ENCODE assay signal across 9 cellular contexts in the genomic region with DNA sequence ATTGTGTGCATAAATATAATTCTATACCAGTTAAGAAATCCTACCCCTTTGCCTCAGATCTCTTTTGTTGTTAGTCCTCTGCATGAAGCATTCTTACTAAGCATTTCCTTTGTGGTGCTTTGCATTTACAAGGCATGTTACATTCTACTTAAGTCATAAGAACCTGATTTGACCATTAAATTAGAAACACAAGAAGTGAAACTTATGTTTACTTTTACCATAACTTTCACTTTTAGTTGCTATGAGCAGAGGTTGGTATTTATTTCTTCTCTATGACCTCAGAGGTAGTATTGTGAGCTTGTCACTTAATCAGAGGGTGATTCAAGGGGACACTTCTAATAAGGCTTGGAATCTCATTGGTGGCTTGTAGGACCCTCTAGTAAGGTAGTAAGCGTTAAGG. TPM values are rescaled to one million over a fixed set of nuclear protein-coding genes. Genes with fewer than 3 reads are reported as not detected.
DNase-seq lines count a peak whose midpoint lies in the region; ATAC-seq and TF ChIP-seq lines count a peak whose summit lies in the region.
"Had no signal": no experiment of that assay in that cellular context is flagged by ENCODE, and none has a peak within 500 bp of the region (broad histone marks: within the 10 kb centered on the region; RNA-seq: fewer than 3 reads in every experiment).

No MANE protein-coding gene starts in this region.

- H3K4me1 Mint-ChIP-seq in T-helper 1 cell treated with Interleukin-12 subunit alpha and Interleukin-12 subunit beta and Interleukin-4 antibody, amounts not matched to agents 30 μg/mL and 1 μg/mL, for 36 hours (ENCODE audit: low read depth), result peaks cover 69% of the 10 kb centered on the region
- H3K4me1 Mint-ChIP-seq in mesothelial cell of epicardium, result peaks cover 57% of the 10 kb centered on the region

- no peak overlapping the region for H3K23ac ChIP-seq in neuronal stem cell (ENCODE audit: low read depth, low read length, poor library complexity)

- no peak overlapping the region for H4K91ac ChIP-seq in neuronal stem cell (ENCODE audit: low read depth, low read length, poor library complexity)

- H3K4me3 ChIP-seq in SJCRH30, result no peak overlapping the region
- no peak overlapping the region for H3K4me3 ChIP-seq in neuronal stem cell (ENCODE audit: low read length in 2 of 2)
- H3K4me3 ChIP-seq: cardiac muscle cell had no signal

- H3K4me1 ChIP-seq in SJCRH30 (peaks cover 8% of the 10 kb centered on the region), neuronal stem cell (ENCODE audit: control insufficient read depth in 2 of 2, insufficient read depth in 1 of 2, low read depth in 1 of 2, low read length in 2 of 2) (peaks cover 6 to 13% of the 10 kb centered on the region in 2 donors)

- TF ChIP-seq CTCF in mesothelial cell of epicardium (IDR thresholded peaks at IDR 0.05; ENCODE audit: unreplicated experiment), result no peak

- no peaks in the 10 kb centered on the region for H3K9me3 Mint-ChIP-seq in T-helper 1 cell treated with Interleukin-12 subunit alpha and Interleukin-12 subunit beta and Interleukin-4 antibody, amounts not matched to agents 30 μg/mL and 1 μg/mL, for 36 hours
- H3K9me3 Mint-ChIP-seq in mesothelial cell of epicardium, result no peaks in the 10 kb centered on the region

- ATAC-seq in GM18858 (IDR thresholded peaks at IDR 0.05; ENCODE audit: unreplicated experiment), result peak; percentile 80
- ATAC-seq in HG02973 (IDR thresholded peaks at IDR 0.05; ENCODE audit: unreplicated experiment), result peak; percentile 85

- WGBS in neuronal stem cell (ENCODE audit: extremely low coverage in 2 of 2, insufficient read length in 2 of 2, insufficient replicate concordance in 1 of 2), 2 donors, result no CpG with 5 or more reads among the region's 1 CpG

- H3K27ac Mint-ChIP-seq in T-helper 1 cell treated with Interleukin-12 subunit alpha and Interleukin-12 subunit beta and Interleukin-4 antibody, amounts not matched to agents 30 μg/mL and 1 μg/mL, for 36 hours, result peak overlapping the region; percentile 85
- H3K27ac Mint-ChIP-seq in mesothelial cell of epicardium, result peak overlapping the region; percentile 7

- H3K9me3 ChIP-seq in SJCRH30 (replicated peaks), result no peaks in the 10 kb centered on the region
- no peaks in the 10 kb centered on the region for H3K9me3 ChIP-seq in neuronal stem cell (replicated peaks in 1 of 2; ENCODE audit: control insufficient read depth in 2 of 2, insufficient read depth in 1 of 2, low read depth in 1 of 2, low read length in 2 of 2)

- H2BK120ac ChIP-seq in neuronal stem cell (ENCODE audit: low read depth, low read length), result no peak overlapping the region

- H3K14ac ChIP-seq in neuronal stem cell (ENCODE audit: low read length), result no peak overlapping the region

- no peak overlapping the region for H2AK5ac ChIP-seq in neuronal stem cell (ENCODE audit: low read depth, low read length)

- H3K27me3 ChIP-seq in SJCRH30 (no peaks in the 10 kb centered on the region), neuronal stem cell (ENCODE audit: control insufficient read depth in 3 of 3, insufficient read depth in 3 of 3, low read depth in 1 of 3, low read length in 3 of 3) (no peaks in the 10 kb centered on the region)
- H3K27me3 ChIP-seq: cardiac muscle cell had no signal

- H3K36me3 Mint-ChIP-seq in T-helper 1 cell treated with Interleukin-12 subunit alpha and Interleukin-12 subunit beta and Interleukin-4 antibody, amounts not matched to agents 30 μg/mL and 1 μg/mL, for 36 hours (ENCODE audit: low read depth), result peaks cover 6% of the 10 kb centered on the region
- peaks cover 6% of the 10 kb centered on the region for H3K36me3 Mint-ChIP-seq in mesothelial cell of epicardium

- H3K36me3 ChIP-seq in SJCRH30 (no peaks in the 10 kb centered on the region), neuronal stem cell (replicated peaks in 1 of 2; ENCODE audit: control insufficient read depth in 2 of 2, insufficient read depth in 2 of 2, low read length in 2 of 2) (no peaks in the 10 kb centered on the region)
- H3K36me3 ChIP-seq: cardiac muscle cell had no signal

- H2BK12ac ChIP-seq in neuronal stem cell (ENCODE audit: low read length), result no peak overlapping the region

- H3K4me2 ChIP-seq in neuronal stem cell (ENCODE audit: insufficient read depth, low read length, poor library complexity, severe bottlenecking), result no peak overlapping the region

- H2BK15ac ChIP-seq in neuronal stem cell (ENCODE audit: low read length), result no peak overlapping the region

- DNase-seq in A172 (ENCODE audit: low spot score) (peak; percentile 22), mesothelial cell of epicardium (ENCODE audit: low spot score in 2 of 2, unreplicated experiment in 2 of 2) (no peak), SJCRH30 (no peak), neuronal stem cell (ENCODE audit: low spot score) (no peak), NCI-H2107 (lab: John Stamatoyannopoulos, UW) (no peak)

- H2AFZ ChIP-seq in neuronal stem cell (ENCODE audit: low read length), result no peak overlapping the region

- H3K27ac ChIP-seq in SJCRH30, result no peak overlapping the region
- no peak overlapping the region for H3K27ac ChIP-seq in neuronal stem cell (replicated peaks; ENCODE audit: low read length)
- H3K27ac ChIP-seq: cardiac muscle cell had no signal

- no peak overlapping the region for H4K8ac ChIP-seq in neuronal stem cell (ENCODE audit: low read depth, low read length)

- peaks cover 4% of the 10 kb centered on the region for H3K79me1 ChIP-seq in neuronal stem cell (ENCODE audit: low read depth, low read length)

- no peak overlapping the region for H3K4ac ChIP-seq in neuronal stem cell (ENCODE audit: low read length)

- no peaks in the 10 kb centered on the region for H3K27me3 Mint-ChIP-seq in T-helper 1 cell treated with Interleukin-12 subunit alpha and Interleukin-12 subunit beta and Interleukin-4 antibody, amounts not matched to agents 30 μg/mL and 1 μg/mL, for 36 hours (ENCODE audit: low read depth)
- no peaks in the 10 kb centered on the region for H3K27me3 Mint-ChIP-seq in mesothelial cell of epicardium (ENCODE audit: low read depth)

- peak overlapping the region; percentile 52 for H3K4me3 Mint-ChIP-seq in T-helper 1 cell treated with Interleukin-12 subunit alpha and Interleukin-12 subunit beta and Interleukin-4 antibody, amounts not matched to agents 30 μg/mL and 1 μg/mL, for 36 hours
- no peak overlapping the region for H3K4me3 Mint-ChIP-seq in mesothelial cell of epicardium

- no peak overlapping the region for H3K9ac ChIP-seq in neuronal stem cell (ENCODE audit: low read depth, low read length, poor library complexity)

- no peak overlapping the region for H3K18ac ChIP-seq in neuronal stem cell (ENCODE audit: low read length)

- H2BK5ac ChIP-seq in neuronal stem cell (ENCODE audit: low read length), result no peak overlapping the region

RNA-seq across cellular contexts. Expression of a gene that starts 9.0 kb away (rescaled TPM):
- total RNA-seq in A172 (2014; rRNA removed; shearing (Covaris generic)), result 44.5 and 51.7 TPM in 2 replicates
- total RNA-seq in mesothelial cell of epicardium, result 49.5 to 56.8 TPM (median 52.2 TPM) in 3 replicates
- 33.6 and 35.1 TPM in 2 replicates for total RNA-seq in SJCRH30 (2014; rRNA removed; shearing (Covaris generic))
- 19.0 TPM for polyA plus RNA-seq in neuronal stem cell (2013, experiment 1 of 2)
- 19.5 TPM for polyA plus RNA-seq in neuronal stem cell (2013, experiment 2 of 2)

RNA-seq across cellular contexts. Expression of a gene that starts 47.1 kb away (rescaled TPM):
- 49.2 and 65.1 TPM in 2 replicates for total RNA-seq in A172 (2014; rRNA removed; shearing (Covaris generic))
- 16.5 to 18.3 TPM (median 17.3 TPM) in 3 replicates for total RNA-seq in mesothelial cell of epicardium
- total RNA-seq in SJCRH30 (2014; rRNA removed; shearing (Covaris generic)), result 14.6 and 15.4 TPM in 2 replicates
- polyA plus RNA-seq in neuronal stem cell (2013, experiment 1 of 2), result 12.6 TPM
- polyA plus RNA-seq in neuronal stem cell (2013, experiment 2 of 2), result 12.5 TPM
